19 cellular contexts compared by ENCODE assay signal in the genomic region with DNA sequence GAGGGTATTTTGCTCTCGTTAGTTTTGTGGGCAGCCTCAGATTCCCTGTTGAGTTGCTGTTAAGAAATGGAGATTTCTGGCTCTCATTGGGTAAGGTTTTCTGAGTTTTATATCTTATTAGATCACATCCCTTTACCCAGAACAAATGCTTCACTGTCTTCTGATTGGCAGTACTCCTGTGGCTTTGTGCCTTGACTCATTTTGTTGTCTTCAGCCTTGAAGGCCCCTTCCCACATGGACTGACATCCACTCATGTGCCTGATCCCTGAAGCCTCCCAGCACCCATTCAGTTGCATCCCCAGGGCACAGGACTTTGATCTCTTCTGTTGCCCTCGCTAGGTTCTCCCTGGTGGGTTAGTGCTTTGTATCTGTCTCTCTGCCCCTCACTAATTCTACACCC. TPM values are rescaled to one million over a fixed set of nuclear protein-coding genes. Genes with fewer than 3 reads are reported as not detected.
DNase-seq lines count a peak whose midpoint lies in the region; ATAC-seq and TF ChIP-seq lines count a peak whose summit lies in the region.
"Had no signal": no experiment of that assay in that cellular context is flagged by ENCODE, and none has a peak within 500 bp of the region (broad histone marks: within the 10 kb centered on the region; RNA-seq: fewer than 3 reads in every experiment).

No MANE protein-coding gene starts in this region.

- H3K27me3 Mint-ChIP-seq in natural killer cell (ENCODE audit: low read depth in 2 of 2) (no peaks in the 10 kb centered on the region), progenitor cell of endocrine pancreas (no peaks in the 10 kb centered on the region)
- no peaks in the 10 kb centered on the region for H3K27me3 Mint-ChIP-seq in natural killer cell treated with Interleukin-12 subunit alpha and Interleukin-12 subunit beta and Interleukin-15 and Interleukin-18, amount 100 ng/mL, for 72 hours

- H3K4me3 Mint-ChIP-seq in natural killer cell (no peak overlapping the region), progenitor cell of endocrine pancreas (ENCODE audit: low read depth) (no peak overlapping the region)
- no peak overlapping the region for H3K4me3 Mint-ChIP-seq in natural killer cell treated with Interleukin-12 subunit alpha and Interleukin-12 subunit beta and Interleukin-15 and Interleukin-18, amount 100 ng/mL, for 72 hours

- DNase-seq in natural killer cell: no peak
- no peak for DNase-seq in natural killer cell treated with Interleukin-12 subunit alpha and Interleukin-12 subunit beta and Interleukin-15 and Interleukin-18, amount 100 ng/mL, for 72 hours (ENCODE audit: low spot score)
- no peak for DNase-seq in dorsolateral prefrontal cortex
- no peak for DNase-seq in progenitor cell of endocrine pancreas (ENCODE audit: low spot score, unreplicated experiment)
- no peak for DNase-seq in SW480 (ENCODE audit: low spot score)
- DNase-seq: DMS 273 treated with DMSO at 0.1 percent for 48 hours; GF-D8; GOT3; KBM-7; MV-4-11; NCI-H1417; NCI-H187 treated with DMSO at 0.1 percent for 48 hours; NCI-H345; NCI-H69; NK-92 treated with Interleukin-12 subunit alpha and Interleukin-12 subunit beta, amount 100 ng/mL, for 24 hours had no signal

- intact Hi-C loops in natural killer cell (cut with micrococcal nuclease): no loop called here
- intact Hi-C loops in dorsolateral prefrontal cortex (cut with DNase I): no loop called here

- no peak overlapping the region for H3K4me3 ChIP-seq in dorsolateral prefrontal cortex
- H3K4me3 ChIP-seq: A549; BLaER1 treated with 17β-estradiol and CSF1 and Interleukin-3, amounts not matched to agents 10 nM and 100 nM had no signal

- H3K9me3 Mint-ChIP-seq in natural killer cell (no peaks in the 10 kb centered on the region), progenitor cell of endocrine pancreas (ENCODE audit: low read depth) (no peaks in the 10 kb centered on the region)
- no peaks in the 10 kb centered on the region for H3K9me3 Mint-ChIP-seq in natural killer cell treated with Interleukin-12 subunit alpha and Interleukin-12 subunit beta and Interleukin-15 and Interleukin-18, amount 100 ng/mL, for 72 hours

- peak overlapping the region in 38 of 59 donors; percentile 12 to 81 (median 53) for H3K27ac ChIP-seq in dorsolateral prefrontal cortex
- H3K27ac ChIP-seq: A549; BLaER1 treated with 17β-estradiol and CSF1 and Interleukin-3, amounts not matched to agents 10 nM and 100 nM had no signal

- H3K36me3 Mint-ChIP-seq in natural killer cell: peaks cover 26% of the 10 kb centered on the region
- peaks cover 52% of the 10 kb centered on the region for H3K36me3 Mint-ChIP-seq in natural killer cell treated with Interleukin-12 subunit alpha and Interleukin-12 subunit beta and Interleukin-15 and Interleukin-18, amount 100 ng/mL, for 72 hours
- H3K36me3 Mint-ChIP-seq in progenitor cell of endocrine pancreas (ENCODE audit: insufficient read depth): peaks cover 31% of the 10 kb centered on the region

- H3K27ac Mint-ChIP-seq in natural killer cell (peak overlapping the region; percentile 17 to 19), progenitor cell of endocrine pancreas (peak overlapping the region; percentile 28)
- H3K27ac Mint-ChIP-seq in natural killer cell treated with Interleukin-12 subunit alpha and Interleukin-12 subunit beta and Interleukin-15 and Interleukin-18, amount 100 ng/mL, for 72 hours: no peak overlapping the region

- ATAC-seq in natural killer cell (no peak), GM21528 (IDR thresholded peaks at IDR 0.05; ENCODE audit: low FRiP score, unreplicated experiment) (no peak), HG02642 (IDR thresholded peaks at IDR 0.05; ENCODE audit: poor library complexity, unreplicated experiment) (no peak)
- ATAC-seq in natural killer cell treated with Interleukin-12 subunit alpha and Interleukin-12 subunit beta and Interleukin-15 and Interleukin-18, amount 100 ng/mL, for 72 hours: no peak
- ATAC-seq: A549 had no signal

- H3K27me3 ChIP-seq in dorsolateral prefrontal cortex: no peaks in the 10 kb centered on the region
- H3K27me3 ChIP-seq: BLaER1 treated with 17β-estradiol and CSF1 and Interleukin-3, amounts not matched to agents 10 nM and 100 nM had no signal

- H3K4me1 Mint-ChIP-seq in natural killer cell (peaks cover 33 to 34% of the 10 kb centered on the region in 2 donors), progenitor cell of endocrine pancreas (ENCODE audit: low read depth) (no peaks in the 10 kb centered on the region)
- peaks cover 0 to 18% of the 10 kb centered on the region in 2 donors for H3K4me1 Mint-ChIP-seq in natural killer cell treated with Interleukin-12 subunit alpha and Interleukin-12 subunit beta and Interleukin-15 and Interleukin-18, amount 100 ng/mL, for 72 hours (ENCODE audit: low read depth in 2 of 2)

- TF ChIP-seq CTCF in natural killer cell (IDR thresholded peaks at IDR 0.05): no peak
- TF ChIP-seq CTCF in dorsolateral prefrontal cortex (IDR thresholded peaks at IDR 0.05 in 54 of 56, conservative IDR thresholded peaks at IDR 0.05 in 2 of 56; ENCODE audit: low read depth in 1 of 56, partially characterized antibody in 56 of 56): no peak
- TF ChIP-seq CTCF in progenitor cell of endocrine pancreas (IDR thresholded peaks at IDR 0.05; ENCODE audit: unreplicated experiment): no peak

RNA-seq across cellular contexts. Expression of a gene that starts 10.4 kb away (rescaled TPM):
- 10 to 100 TPM; 44.8 to 63.3 (median 51.1) TPM for total RNA-seq in natural killer cell
- 10 to 100 TPM; 35.2 to 41.2 TPM for total RNA-seq in natural killer cell treated with Interleukin-12 subunit alpha and Interleukin-12 subunit beta and Interleukin-15 and Interleukin-18, amount 100 ng/mL, for 72 hours
- total RNA-seq in dorsolateral prefrontal cortex: 10 to 100 TPM; 42.6 to 89.2 (median 58.0) TPM
- 108 and 115 TPM in 2 replicates for total RNA-seq in progenitor cell of endocrine pancreas

RNA-seq across cellular contexts. Expression of a gene that starts 47.8 kb away (rescaled TPM):
- 10 to 100 TPM; 68.2 to 76.1 (median 71.6) TPM for total RNA-seq in natural killer cell
- 100 to 1,000 TPM in 1 of 2 donors, 10 to 100 TPM in 1; 99.9 to 137 TPM for total RNA-seq in natural killer cell treated with Interleukin-12 subunit alpha and Interleukin-12 subunit beta and Interleukin-15 and Interleukin-18, amount 100 ng/mL, for 72 hours
- total RNA-seq in dorsolateral prefrontal cortex: 100 to 1,000 TPM in 1 of 120 experiments, 10 to 100 TPM in 119; 29.7 to 116 (median 52.0) TPM
- 76.4 and 81.6 TPM in 2 replicates for total RNA-seq in progenitor cell of endocrine pancreas

Comparison
In these comparisons a context has a peak if more than half of its experiments do, and no peak if none do; other contexts are left out.
1. H3K27ac Mint-ChIP-seq: peak in natural killer cell (2 of 2) and progenitor cell of endocrine pancreas (single experiment); none in natural killer cell treated with Interleukin-12 subunit alpha and Interleukin-12 subunit beta and Interleukin-15 and Interleukin-18, amount 100 ng/mL, for 72 hours (0 of 2).